Comparison of ENCODE assay signal across 23 cellular contexts in the genomic region with DNA sequence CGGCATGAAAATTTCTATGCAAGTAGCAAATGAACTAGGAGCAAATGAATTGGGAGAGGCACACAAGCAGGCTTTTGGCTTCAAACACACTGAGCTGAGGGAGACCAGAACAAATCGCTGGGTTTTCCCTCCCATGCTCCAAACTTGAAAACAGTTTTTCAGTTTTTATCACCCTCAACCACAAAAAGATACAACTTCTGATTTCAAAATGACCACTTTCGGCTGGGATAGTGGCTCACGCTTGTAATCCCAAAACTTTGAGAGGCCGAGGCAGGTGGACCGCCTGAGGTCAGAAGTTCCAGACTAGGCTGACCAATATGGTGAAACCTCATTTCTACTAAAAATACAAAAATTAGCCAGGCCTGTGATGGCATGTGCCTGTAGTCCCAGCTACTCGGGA.
"Had no signal": no experiment of that assay in that cellular context is flagged by ENCODE, and none has a peak within 500 bp of the region (broad histone marks: within the 10 kb centered on the region; RNA-seq: fewer than 3 reads in every experiment).

No MANE protein-coding gene starts in this region.

- ATAC-seq: body of pancreas, gastrocnemius medialis, left lung, mucosa of descending colon, right cardiac atrium had no signal

- H3K9me3 Mint-ChIP-seq: activated T-cell treated with anti-CD3 and anti-CD28 coated beads, Interleukin-2, amount 50 U/mL, for 24 hours; natural killer cell treated with Interleukin-12 subunit alpha and Interleukin-12 subunit beta and Interleukin-15 and Interleukin-18, amount 100 ng/mL, for 72 hours had no signal

- H3K4me3 ChIP-seq: body of pancreas, dorsolateral prefrontal cortex, gastrocnemius medialis, left lung, mucosa of descending colon, tibial nerve had no signal

- H3K4me3 Mint-ChIP-seq: activated naive CD8-positive, alpha-beta T cell; activated T-cell treated with anti-CD3 and anti-CD28 coated beads, Interleukin-2, amount 50 U/mL, for 24 hours; natural killer cell treated with Interleukin-12 subunit alpha and Interleukin-12 subunit beta and Interleukin-15 and Interleukin-18, amount 100 ng/mL, for 72 hours had no signal

- DNase-seq: activated CD4-positive, alpha-beta T cell treated with anti-CD3 and anti-CD28 coated beads for 48 hours; activated CD4-positive, alpha-beta T cell treated with anti-CD3 and anti-CD28 coated beads, Interleukin-2, amount 50 U/mL, for 48 hours; activated CD4-positive, CD25-positive, alpha-beta regulatory T cell; activated CD8-positive, alpha-beta memory T cell treated with anti-CD3 and anti-CD28 coated beads, Interleukin-2, amount 50 U/mL, for 48 hours; activated effector memory CD4-positive, alpha-beta T cell treated with Interleukin-2 at 50 U/mL for 16 hours; activated naive CD4-positive, alpha-beta T cell treated with Interleukin-2 at 50 U/mL for 16 hours; activated T-cell treated with anti-CD3 and anti-CD28 coated beads, Interleukin-2, amount 50 U/mL, for 24 hours; aorta; body of pancreas; dorsolateral prefrontal cortex; effector memory CD4-positive, alpha-beta T cell; erythroblast; gastrocnemius medialis; glutamatergic neuron; left lung; mucosa of descending colon; right cardiac atrium; stimulated activated CD4-positive, alpha-beta T cell treated with anti-CD3 and anti-CD28 coated beads, Interleukin-15, amount 100 ng/mL, for 24 hours; stimulated activated CD4-positive, alpha-beta T cell treated with anti-CD3 and anti-CD28 coated beads, Interleukin-2, amount 100 ng/mL, for 24 hours; stimulated activated naive CD4-positive, alpha-beta T cell treated with Interleukin-2 at 50 U/mL for 16 hours had no signal

- H3K27ac Mint-ChIP-seq: activated naive CD8-positive, alpha-beta T cell; natural killer cell treated with Interleukin-12 subunit alpha and Interleukin-12 subunit beta and Interleukin-15 and Interleukin-18, amount 100 ng/mL, for 72 hours had no signal
